Comparison of ENCODE assay signal across 1 cellular context in the genomic region with DNA sequence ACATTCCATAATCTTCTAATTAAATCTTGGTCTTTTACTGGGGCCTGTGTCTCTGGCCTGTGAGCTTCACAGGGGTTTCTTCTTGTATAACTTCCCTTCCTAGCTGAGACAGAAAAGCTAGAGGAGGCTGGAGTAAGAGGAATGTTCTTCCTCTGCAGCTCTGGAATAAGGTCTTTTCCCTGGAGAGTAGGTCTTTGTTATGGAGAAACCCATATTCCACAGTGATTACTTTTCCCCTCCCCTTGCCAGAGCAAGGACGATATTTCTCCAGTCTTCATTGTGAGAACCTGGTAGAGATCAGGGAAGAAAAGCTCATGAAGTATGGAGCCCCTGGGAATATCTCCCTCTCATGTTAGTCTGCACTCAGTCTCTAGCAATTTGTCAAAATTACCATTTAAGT.
TF ChIP-seq lines count a peak whose summit lies in the region.

No MANE protein-coding gene starts in this region.

TF ChIP-seq in H1, 55 proteins besides CTCF, POLR2A, EP300 and RAD21:
- TF ChIP-seq, protein P1, sequence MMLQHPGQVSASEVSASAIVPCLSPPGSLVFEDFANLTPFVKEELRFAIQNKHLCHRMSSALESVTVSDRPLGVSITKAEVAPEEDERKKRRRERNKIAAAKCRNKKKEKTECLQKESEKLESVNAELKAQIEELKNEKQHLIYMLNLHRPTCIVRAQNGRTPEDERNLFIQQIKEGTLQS (IDR thresholded peaks at IDR 0.05; ENCODE audit: insufficient read depth, low read depth, low read length), result no peak
- TF ChIP-seq RXRA (IDR thresholded peaks at IDR 0.05; ENCODE audit: insufficient read depth, low read depth, low read length), result no peak
- TF ChIP-seq TBP (IDR thresholded peaks at IDR 0.05; ENCODE audit: low read depth, low read length), result no peak
